18 cellular contexts compared by ENCODE assay signal in the genomic region with DNA sequence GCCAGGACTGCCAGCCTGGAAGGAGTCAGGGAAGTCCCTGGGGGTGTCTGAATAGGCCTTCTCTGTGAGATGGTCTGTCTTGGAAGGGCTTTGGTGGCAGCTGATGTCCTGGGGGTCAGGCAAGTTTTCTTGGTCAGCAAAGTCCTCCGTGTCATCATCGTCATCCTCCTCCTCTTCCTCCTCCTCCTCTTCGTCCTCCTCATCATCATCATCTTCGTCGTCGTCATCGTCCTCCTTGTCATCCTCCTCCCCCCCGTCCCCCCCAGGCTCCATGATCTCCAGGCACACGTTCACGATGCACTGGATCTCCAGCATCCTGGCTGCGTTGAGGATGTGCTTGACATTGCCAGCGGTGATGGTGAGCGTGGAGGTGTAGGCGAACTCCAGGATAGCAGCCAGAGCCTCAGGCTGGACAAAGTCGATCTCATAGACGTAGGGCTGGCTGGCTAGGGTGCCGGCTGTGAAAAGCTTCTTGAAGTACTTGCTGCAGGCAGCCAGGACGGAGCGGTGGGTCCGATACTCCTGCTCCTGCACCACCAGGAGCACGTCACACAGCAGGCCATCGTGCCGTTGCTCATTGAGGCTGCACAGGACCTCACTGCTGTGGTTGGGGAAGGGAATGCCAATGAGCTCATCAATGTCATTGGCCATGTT.
A peak's percentile ranks its signal among the peaks of the same experiment; 100 is the strongest.
DNase-seq lines count a peak whose midpoint lies in the region; ATAC-seq, FAIRE-seq and TF ChIP-seq lines count a peak whose summit lies in the region.
"Had no signal": no experiment of that assay in that cellular context is flagged by ENCODE, and none has a peak within 500 bp of the region (broad histone marks: within the 10 kb centered on the region; RNA-seq: fewer than 3 reads in every experiment).

No MANE protein-coding gene starts in this region.

- H3K36me3 ChIP-seq in bronchial epithelial cell (ENCODE audit: control insufficient read depth, insufficient read depth, low read length) = no peaks in the 10 kb centered on the region
- no peaks in the 10 kb centered on the region for H3K36me3 ChIP-seq in kidney (ENCODE audit: control insufficient read depth in 1 of 2, insufficient read depth in 2 of 2, low read length in 2 of 2)
- peaks cover 0 to 19% (median 0%) of the 10 kb centered on the region in 6 donors for H3K36me3 ChIP-seq in spleen

- H3K4me1 ChIP-seq in kidney (ENCODE audit: control insufficient read depth in 1 of 2, insufficient read depth in 1 of 2, low read depth in 1 of 2, low read length in 2 of 2) = no peaks in the 10 kb centered on the region
- H3K4me1 ChIP-seq in spleen = peaks cover 0 to 34% (median 18%) of the 10 kb centered on the region in 6 donors
- H3K4me1 ChIP-seq: Caco-2 had no signal

- H3K9me3 ChIP-seq in kidney (ENCODE audit: control insufficient read depth in 1 of 2, low read length in 2 of 2) (peaks cover 0 to 3% of the 10 kb centered on the region in 2 donors), spleen (peaks cover 0 to 2% (median 0%) of the 10 kb centered on the region in 8 donors)
- H3K9me3 ChIP-seq: Caco-2 had no signal

- H3K4me3 ChIP-seq in bronchial epithelial cell (ENCODE audit: low read depth, low read length) (no peak overlapping the region), kidney (ENCODE audit: low read length in 2 of 2) (no peak overlapping the region), spleen (no peak overlapping the region)
- H3K4me3 ChIP-seq: GM23248 had no signal

- TF ChIP-seq CTCF in bronchial epithelial cell (IDR thresholded peaks at IDR 0.05; ENCODE audit: insufficient read depth, low read length, severe bottlenecking) = no peak
- no peak for TF ChIP-seq CTCF in kidney (IDR thresholded peaks at IDR 0.05; ENCODE audit: borderline replicate concordance, extremely low read depth, insufficient read depth)
- TF ChIP-seq CTCF in spleen (IDR thresholded peaks at IDR 0.05 in 8 of 11, conservative IDR thresholded peaks at IDR 0.05 in 3 of 11) = no peak

- H3K27ac ChIP-seq in kidney (ENCODE audit: low read depth in 2 of 2, low read length in 2 of 2) (no peak overlapping the region), spleen (no peak overlapping the region), caudate nucleus (ENCODE audit: low read depth, low read length) (no peak overlapping the region)
- H3K27ac ChIP-seq: GM23248 had no signal

- no peak for DNase-seq in bronchial epithelial cell (ENCODE audit: low read depth)
- peak; percentile 60 for DNase-seq in kidney
- DNase-seq in spleen = peak; percentile 73
- DNase-seq in epidermal melanocyte (ENCODE audit: insufficient read length, low spot score) = no peak
- no peak for DNase-seq in caudate nucleus (lab: John Stamatoyannopoulos, UW)
- DNase-seq: C1 segment of cervical spinal cord; Caco-2; CD4-positive, alpha-beta memory T cell; DMS153; DND-41; GM23248; H9; HFFc6 had no signal

- intact Hi-C loops in kidney (cut with DNase I) (no loop called here), spleen (cut with DNase I; ENCODE audit: low total_unique reads) (no loop called here)

- no peaks in the 10 kb centered on the region for H3K27me3 ChIP-seq in bronchial epithelial cell (ENCODE audit: control insufficient read depth, insufficient read depth, low read length)
- H3K27me3 ChIP-seq in spleen (replicated peaks in 1 of 7) = no peaks in the 10 kb centered on the region

- TF ChIP-seq POLR2A in spleen (IDR thresholded peaks at IDR 0.05) = no peak

- no peak overlapping the region for H3K9ac ChIP-seq in kidney (ENCODE audit: low read length in 2 of 2)
- H3K9ac ChIP-seq: GM23248 had no signal

- 91 to 97% (median 91%) methylated on average over 17 to 23 of the region's 23 CpGs for WGBS in spleen, 5 donors

- ATAC-seq in HG03025 (IDR thresholded peaks at IDR 0.05; ENCODE audit: low FRiP score, unreplicated experiment) = no peak
- ATAC-seq: HCT116 had no signal

- FAIRE-seq in bronchial epithelial cell (lab: Jason Lieb, UNC) = peak; percentile 64
- FAIRE-seq in kidney (lab: Jason Lieb, UNC) = no peak
- FAIRE-seq: G401.6, GM12892, GM19239 had no signal

Comparison
In these comparisons a context has a peak if more than half of its experiments do, and no peak if none do; other contexts are left out.
1. DNase-seq: peak in kidney (single experiment) and spleen (single experiment); none in bronchial epithelial cell (single experiment), epidermal melanocyte (single experiment) and caudate nucleus (0 of 61).